9 cellular contexts compared by ENCODE assay signal in the genomic region with DNA sequence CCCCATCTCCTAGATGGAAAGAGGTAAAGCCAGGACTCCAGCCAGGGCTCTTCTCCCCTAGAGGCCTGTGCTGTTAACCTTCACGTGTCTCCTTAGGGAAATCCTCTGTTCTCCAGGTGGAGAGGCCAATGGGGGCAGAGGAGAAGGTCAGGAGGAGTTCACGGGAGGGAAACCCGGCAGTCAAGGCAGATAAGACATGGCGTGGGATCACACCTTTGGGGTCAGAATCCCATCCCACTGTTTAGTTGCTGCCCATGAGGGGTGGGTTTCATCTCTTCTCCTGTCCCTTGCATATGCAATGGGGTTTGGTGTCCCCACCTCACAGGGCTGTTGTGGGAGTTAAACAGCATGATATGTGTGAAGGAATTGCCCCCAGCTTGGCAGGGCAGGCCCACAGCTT.
"Had no signal": no experiment of that assay in that cellular context is flagged by ENCODE, and none has a peak within 500 bp of the region (broad histone marks: within the 10 kb centered on the region; RNA-seq: fewer than 3 reads in every experiment).

No MANE protein-coding gene starts in this region.

- H3K36me3 Mint-ChIP-seq: IgD-negative memory B cell had no signal

- H3K27ac Mint-ChIP-seq: HFFc6, IgD-negative memory B cell had no signal

- H3K27me3 Mint-ChIP-seq: IgD-negative memory B cell had no signal

- H3K4me1 ChIP-seq: HAP-1 had no signal

- H3K36me3 ChIP-seq: HAP-1 had no signal

- H3K4me3 Mint-ChIP-seq: HFFc6, IgD-negative memory B cell had no signal

- H3K4me1 Mint-ChIP-seq: IgD-negative memory B cell had no signal

- DNase-seq: GM23248, GOT3, H7, HFFc6 had no signal

- H3K4me3 ChIP-seq: GM23248, HAP-1 had no signal

- H3K9me3 ChIP-seq: HAP-1 had no signal

- ATAC-seq: HCT116, HepG2 had no signal

- H3K27ac ChIP-seq: GM23248, HL-60 had no signal
